In genomic region chr5:10310841-10311570, GRCh38 we compare ENCODE assay signal across 9 cellular contexts. TPM values are rescaled to one million over a fixed set of nuclear protein-coding genes. Genes with fewer than 3 reads are reported as not detected.
DNase-seq lines count a peak whose midpoint lies in the region; ATAC-seq and TF ChIP-seq lines count a peak whose summit lies in the region.
"Not testable (repeated sequence)": the region's sequence is repeated elsewhere in the genome, so short reads cannot be mapped to it uniquely, and the experiment has no call there.
"Had no signal": no experiment of that assay in that cellular context is flagged by ENCODE, and none has a peak within 500 bp of the region (broad histone marks: within the 10 kb centered on the region; RNA-seq: fewer than 3 reads in every experiment).

No MANE protein-coding gene starts in this region.

- not testable (repeated sequence) for H3K4me1 ChIP-seq in smooth muscle cell (ENCODE audit: low read depth)

- H3K9me3 ChIP-seq in smooth muscle cell (replicated peaks; ENCODE audit: low read depth) = not testable (repeated sequence)

- H2AFZ ChIP-seq in smooth muscle cell (ENCODE audit: low read depth) = not testable (repeated sequence)

- ATAC-seq in GM19328 (IDR thresholded peaks at IDR 0.05; ENCODE audit: unreplicated experiment) (peak; percentile 52), HG03159 (IDR thresholded peaks at IDR 0.05; ENCODE audit: unreplicated experiment) (peak; percentile 54)

- H3K9ac ChIP-seq in smooth muscle cell (ENCODE audit: low read depth) = not testable (repeated sequence)

- H3F3A ChIP-seq in smooth muscle cell (ENCODE audit: low read depth) = peaks cover 13% of the 10 kb centered on the region

- 76% methylated on average over 8 of the region's 8 CpGs for WGBS in smooth muscle cell (ENCODE audit: low lambda C conversion rate)

- DNase-seq in EL = peak; percentile 63
- DNase-seq in HCEC 1CT = peak; percentile 35
- peak; percentile 45 for DNase-seq in NCI-H226
- peak; percentile 33 for DNase-seq in activated effector memory CD4-positive, alpha-beta T cell treated with anti-CD3 and anti-CD28 coated beads, Interleukin-2, amount 50 U/mL, for 16 hours
- not testable (repeated sequence) for DNase-seq in epithelial cell of prostate (ENCODE audit: low read depth, low spot score); smooth muscle cell (lab: John Stamatoyannopoulos, UW; ENCODE audit: unreplicated experiment)

- not testable (repeated sequence) for H3K27me3 ChIP-seq in smooth muscle cell (ENCODE audit: low read depth)

- peak overlapping the region; percentile 64 for H3K4me2 ChIP-seq in smooth muscle cell

- not testable (repeated sequence) for H3K36me3 ChIP-seq in smooth muscle cell (ENCODE audit: low read depth)

- TF ChIP-seq CTCF in smooth muscle cell (IDR thresholded peaks at IDR 0.05; ENCODE audit: borderline replicate concordance, insufficient read depth, poor library complexity, severe bottlenecking) = not testable (repeated sequence)

- not testable (repeated sequence) for H4K20me1 ChIP-seq in smooth muscle cell (ENCODE audit: low read depth)

- H3K27ac ChIP-seq in epithelial cell of prostate (peak overlapping the region; percentile 74), smooth muscle cell (ENCODE audit: low read depth) (peak overlapping the region; percentile 79)

- H3K79me2 ChIP-seq in smooth muscle cell (ENCODE audit: low read depth) = not testable (repeated sequence)

- not testable (repeated sequence) for H3K4me3 ChIP-seq in smooth muscle cell

RNA-seq across cellular contexts. Expression of gene CMBL, which starts 3.3 kb away (rescaled TPM):
- 6.3 and 11.4 TPM in 2 replicates for total RNA-seq in smooth muscle cell
- 12.0 and 12.1 TPM in 2 replicates for polyA plus RNA-seq in smooth muscle cell
- total RNA-seq: SK-MEL-5 had no signal

RNA-seq across cellular contexts. Expression of gene MARCHF6, which starts 42.5 kb away (rescaled TPM):
- 106 and 353 TPM in 2 replicates for total RNA-seq in smooth muscle cell
- 64.2 and 70.0 TPM in 2 replicates for polyA plus RNA-seq in smooth muscle cell
